16 cellular contexts compared by ENCODE assay signal in the genomic region with DNA sequence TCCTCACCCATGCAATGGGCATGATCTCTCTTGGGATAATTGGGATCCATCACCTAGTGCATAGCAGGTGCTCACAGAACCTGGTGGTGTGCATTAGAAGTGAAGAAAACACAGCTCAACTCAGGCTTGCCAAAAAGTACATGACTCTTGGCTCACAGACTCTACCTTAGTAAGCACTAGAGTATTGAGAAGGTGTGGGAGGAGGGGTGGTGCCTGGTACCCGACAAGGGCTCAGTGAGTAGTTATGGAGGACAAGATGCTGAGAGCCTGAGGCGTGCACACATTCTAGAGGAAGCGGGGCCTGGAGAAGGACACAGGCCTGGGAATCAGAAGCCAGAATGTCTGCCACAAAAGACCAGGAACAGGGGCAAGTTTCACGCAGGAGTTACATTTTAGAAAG.
DNase-seq lines count a peak whose midpoint lies in the region; TF ChIP-seq lines count a peak whose summit lies in the region.
"Had no signal": no experiment of that assay in that cellular context is flagged by ENCODE, and none has a peak within 500 bp of the region (broad histone marks: within the 10 kb centered on the region; RNA-seq: fewer than 3 reads in every experiment).

No MANE protein-coding gene starts in this region.

- DNase-seq in cardiac septum (ENCODE audit: low spot score) = peak; percentile 6
- no peak for DNase-seq in right atrium auricular region (ENCODE audit: low spot score)
- peak; percentile 47 for DNase-seq in putamen (ENCODE audit: low spot score)
- no peak for DNase-seq in activated CD4-positive, CD25-positive, alpha-beta regulatory T cell treated with anti-CD3 and anti-CD28 coated beads, Interleukin-2, amount 50 U/mL, for 72 hours
- DNase-seq: AML-193; Caco-2; Calu3; CD4-positive, alpha-beta T cell; CD8-positive, alpha-beta T cell; DMS79 treated with DMSO at 0.1 percent for 48 hours; GF-D8 had no signal

- no peaks in the 10 kb centered on the region for H3K4me1 ChIP-seq in right atrium auricular region
- peaks cover 11% of the 10 kb centered on the region for H3K4me1 ChIP-seq in OCI-LY3 (ENCODE audit: low read length)
- H3K4me1 ChIP-seq: A549, Caco-2 had no signal

- TF ChIP-seq CTCF in right atrium auricular region (IDR thresholded peaks at IDR 0.05) (no peak), OCI-LY3 (IDR thresholded peaks at IDR 0.05; ENCODE audit: low read depth, low read length) (no peak)

- H3K4me3 ChIP-seq in right atrium auricular region (no peak overlapping the region), OCI-LY3 (ENCODE audit: low read length) (no peak overlapping the region)
- H3K4me3 ChIP-seq: A549; BLaER1 treated with 17β-estradiol and CSF1 and Interleukin-3, amounts not matched to agents 10 nM and 100 nM had no signal

- H3K9ac ChIP-seq in OCI-LY3 (ENCODE audit: low read length) = no peak overlapping the region
- H3K9ac ChIP-seq: BLaER1 treated with 17β-estradiol and CSF1 and Interleukin-3, amounts not matched to agents 10 nM and 100 nM had no signal

- peak overlapping the region; percentile 54 for H3K4me2 ChIP-seq in OCI-LY3 (ENCODE audit: low read length)
- H3K4me2 ChIP-seq: A549; BLaER1 treated with 17β-estradiol and CSF1 and Interleukin-3, amounts not matched to agents 10 nM and 100 nM had no signal

- H3K27me3 ChIP-seq in right atrium auricular region = no peaks in the 10 kb centered on the region
- H3K27me3 ChIP-seq in OCI-LY3 (ENCODE audit: low read depth, low read length) = peaks cover 5% of the 10 kb centered on the region; the same call in 1 of the 2 replicates
- H3K27me3 ChIP-seq: BLaER1 treated with 17β-estradiol and CSF1 and Interleukin-3, amounts not matched to agents 10 nM and 100 nM had no signal

- H2AFZ ChIP-seq in OCI-LY3 (ENCODE audit: low read depth, low read length) = no peak overlapping the region

- H3K36me3 ChIP-seq in right atrium auricular region (no peaks in the 10 kb centered on the region), OCI-LY3 (replicated peaks; ENCODE audit: low read depth, low read length) (no peaks in the 10 kb centered on the region)
- H3K36me3 ChIP-seq: BLaER1 treated with 17β-estradiol and CSF1 and Interleukin-3, amounts not matched to agents 10 nM and 100 nM had no signal

- intact Hi-C loops in cardiac septum (cut with DNase I) = no loop called here

- no peaks in the 10 kb centered on the region for H4K20me1 ChIP-seq in OCI-LY3 (ENCODE audit: insufficient read depth, low read length)
- H4K20me1 ChIP-seq: BLaER1 treated with 17β-estradiol and CSF1 and Interleukin-3, amounts not matched to agents 10 nM and 100 nM had no signal

- H3K9me3 ChIP-seq in right atrium auricular region = no peaks in the 10 kb centered on the region
- no peaks in the 10 kb centered on the region for H3K9me3 ChIP-seq in OCI-LY3 (ENCODE audit: insufficient read depth, low read length)
- H3K9me3 ChIP-seq: A549, Caco-2 had no signal

- H3K27ac ChIP-seq in right atrium auricular region = no peak overlapping the region
- H3K27ac ChIP-seq in OCI-LY3 (ENCODE audit: low read length) = no peak overlapping the region
- H3K27ac ChIP-seq: 22Rv1; A549; BLaER1 treated with 17β-estradiol and CSF1 and Interleukin-3, amounts not matched to agents 10 nM and 100 nM; C4-2B had no signal

- no peaks in the 10 kb centered on the region for H3K79me2 ChIP-seq in OCI-LY3 (ENCODE audit: low read length)

Comparison
In these comparisons a context has a peak if more than half of its experiments do, and no peak if none do; other contexts are left out.
1. DNase-seq: peak in cardiac septum (single experiment) and putamen (single experiment); none in right atrium auricular region (single experiment) and activated CD4-positive, CD25-positive, alpha-beta regulatory T cell treated with anti-CD3 and anti-CD28 coated beads, Interleukin-2, amount 50 U/mL, for 72 hours (single experiment).